In genomic region chr19:49264258-49264657, GRCh38 we compare ENCODE assay signal across 19 cellular contexts.
DNase-seq lines count a peak whose midpoint lies in the region; ATAC-seq and TF ChIP-seq lines count a peak whose summit lies in the region.
"Had no signal": no experiment of that assay in that cellular context is flagged by ENCODE, and none has a peak within 500 bp of the region (broad histone marks: within the 10 kb centered on the region; RNA-seq: fewer than 3 reads in every experiment).

No MANE protein-coding gene starts in this region.

- no peak for TF ChIP-seq CTCF in GM06990 (IDR thresholded peaks at IDR 0.05; ENCODE audit: insufficient read depth, low read length, poor library complexity, severe bottlenecking)
- no peak for TF ChIP-seq CTCF in parathyroid adenoma (IDR thresholded peaks at IDR 0.05)

- no peak overlapping the region for H3K9ac ChIP-seq in parathyroid adenoma

- no peak overlapping the region for H2AFZ ChIP-seq in parathyroid adenoma
- H2AFZ ChIP-seq: GM23338 had no signal

- H3K4me3 ChIP-seq in GM06990 (replicated peaks; ENCODE audit: low read depth, low read length) (no peak overlapping the region), MG63 (no peak overlapping the region), parathyroid adenoma (ENCODE audit: low read depth, low read length) (peak overlapping the region; percentile 34)
- H3K4me3 ChIP-seq: GM23338 had no signal

- H3K4me1 ChIP-seq in parathyroid adenoma = no peaks in the 10 kb centered on the region

- H3K4me2 ChIP-seq in parathyroid adenoma (ENCODE audit: low read length) = peak overlapping the region; percentile 65
- H3K4me2 ChIP-seq: GM23338 had no signal

- no peaks in the 10 kb centered on the region for H3K36me3 ChIP-seq in GM06990 (ENCODE audit: control insufficient read depth, insufficient read depth, low read length)
- no peaks in the 10 kb centered on the region for H3K36me3 ChIP-seq in MG63
- H3K36me3 ChIP-seq in parathyroid adenoma (ENCODE audit: control insufficient read depth, insufficient read depth, low read length) = no peaks in the 10 kb centered on the region

- peak; percentile 13 for DNase-seq in GM06990 (ENCODE audit: extremely low read depth, insufficient read length)
- DNase-seq in MG63 = peak; percentile 31
- peak; percentile 13 for DNase-seq in RPMI7951 (ENCODE audit: low read depth)
- DNase-seq in stimulated activated CD4-positive, alpha-beta T cell treated with anti-CD3 and anti-CD28 coated beads, Interleukin-15, amount 100 ng/mL, for 24 hours = no peak
- DNase-seq: DMS153, DND-41, H9, Kasumi-1, NCI-H1048, NCI-H1417, NCI-H1694, NCI-H2081, NCI-H2227 treated with DMSO at 0.1 percent for 48 hours, NCI-H526 treated with DMSO at 0.1 percent for 48 hours, SHP77 treated with DMSO at 0.1 percent for 48 hours had no signal

- ATAC-seq in GM21737 (IDR thresholded peaks at IDR 0.05; ENCODE audit: unreplicated experiment) (no peak), GM21390 (IDR thresholded peaks at IDR 0.05; ENCODE audit: unreplicated experiment) (no peak)
- ATAC-seq: GM23338 had no signal

- H3K27me3 ChIP-seq in GM06990 (replicated peaks; ENCODE audit: control insufficient read depth, insufficient read depth, low read length) (no peaks in the 10 kb centered on the region), MG63 (0 out of 2 replicates have a peak, but pooled peaks cover 6% of the 10 kb centered on the region), parathyroid adenoma (ENCODE audit: control insufficient read depth, insufficient read depth, low read length) (no peaks in the 10 kb centered on the region)

- H3K9me3 ChIP-seq in MG63 = peaks cover 36% of the 10 kb centered on the region
- no peaks in the 10 kb centered on the region for H3K9me3 ChIP-seq in parathyroid adenoma (ENCODE audit: control insufficient read depth, low read length)

- H3K27ac ChIP-seq in parathyroid adenoma = no peak overlapping the region

- H3K79me2 ChIP-seq in parathyroid adenoma = no peaks in the 10 kb centered on the region
